19 cellular contexts compared by ENCODE assay signal in genomic region chr13:34360702-34361101, GRCh38.
"Had no signal": no experiment of that assay in that cellular context is flagged by ENCODE, and none has a peak within 500 bp of the region (broad histone marks: within the 10 kb centered on the region; RNA-seq: fewer than 3 reads in every experiment).

No MANE protein-coding gene starts in this region.

- ATAC-seq: mucosa of descending colon; naive thymus-derived CD8-positive, alpha-beta T cell; psoas muscle; sciatic nerve; stimulated activated naive B cell treated with anti-CD40 and anti-IgM and Interleukin-4, amounts not matched to agents 10 μg/mL and 1 μg/mL and 100 μg/mL, for 72 hours; stimulated activated naive CD8-positive, alpha-beta T cell treated with anti-CD3 and anti-CD28 coated beads, Interleukin-15, amount 100 ng/mL, for 72 hours had no signal

- H3K4me1 ChIP-seq: colonic mucosa, psoas muscle, testis had no signal

- H3K27ac ChIP-seq: colonic mucosa, dorsolateral prefrontal cortex, esophagus squamous epithelium, hepatocyte, neutrophil, psoas muscle, testis, tibial nerve had no signal

- H3K4me2 ChIP-seq: hepatocyte had no signal

- FAIRE-seq: endometrium had no signal

- H3K27me3 ChIP-seq: colonic mucosa, dorsolateral prefrontal cortex, esophagus squamous epithelium, hepatocyte, neutrophil, testis, tibial nerve had no signal

- DNase-seq: colonic mucosa; dorsolateral prefrontal cortex; effector CD8-positive, alpha-beta T cell; esophagus squamous epithelium; head of caudate nucleus; mucosa of descending colon; naive thymus-derived CD8-positive, alpha-beta T cell; psoas muscle; retina; stimulated activated CD4-positive, alpha-beta T cell treated with anti-CD3 and anti-CD28 coated beads, Interleukin-2, amount 100 ng/mL, for 24 hours; stimulated activated CD4-positive, alpha-beta T cell treated with anti-CD3 and anti-CD28 coated beads, Interleukin-4, amount 100 ng/mL, for 4 hours; stimulated activated naive B cell treated with anti-CD40 and anti-IgM and Interleukin-4, amounts not matched to agents 10 μg/mL and 1 μg/mL and 100 μg/mL, for 72 hours; stimulated activated naive CD8-positive, alpha-beta T cell treated with anti-CD3 and anti-CD28 coated beads, Interleukin-15, amount 100 ng/mL, for 72 hours; testis had no signal

- H3K9me3 ChIP-seq: colonic mucosa, esophagus squamous epithelium, mucosa of descending colon, neutrophil, psoas muscle, testis, tibial nerve had no signal

- H3K4me3 ChIP-seq: colonic mucosa, dorsolateral prefrontal cortex, esophagus squamous epithelium, hepatocyte, mucosa of descending colon, psoas muscle, testis, tibial nerve had no signal

- H3K36me3 ChIP-seq: colonic mucosa, esophagus squamous epithelium, neutrophil, tibial nerve had no signal
